In genomic region chr16:4477966-4478365, GRCh38 we compare ENCODE assay signal across 8 cellular contexts. TPM values are rescaled to one million over a fixed set of nuclear protein-coding genes. Genes with fewer than 3 reads are reported as not detected.
DNase-seq lines count a peak whose midpoint lies in the region; ATAC-seq and TF ChIP-seq lines count a peak whose summit lies in the region.

No MANE protein-coding gene starts in this region.

- H3K9me2 ChIP-seq in PC-3 (replicated peaks; ENCODE audit: low read length), result no peaks in the 10 kb centered on the region

- H3K27me3 ChIP-seq in PC-3 (ENCODE audit: low read length) (no peaks in the 10 kb centered on the region), endodermal cell (ENCODE audit: control insufficient read depth, insufficient read depth, low read length, poor library complexity, severe bottlenecking) (no peaks in the 10 kb centered on the region)

- H3F3A ChIP-seq in PC-3 (ENCODE audit: low read length, unreplicated experiment), result no peaks in the 10 kb centered on the region

- H3K4me2 ChIP-seq in PC-3 (ENCODE audit: low read length), result peak overlapping the region; percentile 87

- H3K79me2 ChIP-seq in PC-3 (ENCODE audit: low read length), result peaks cover 79% of the 10 kb centered on the region

- ATAC-seq in activated T-cell treated with anti-CD3 and anti-CD28 coated beads, Interleukin-2, amount 50 U/mL, for 4 hours, result no peak
- ATAC-seq in PC-3 (no peak), left cardiac atrium (no peak), GM21528 (IDR thresholded peaks at IDR 0.05; ENCODE audit: low FRiP score, unreplicated experiment) (no peak)
- ATAC-seq in stimulated activated memory B cell treated with anti-CD40 and anti-IgM and Interleukin-4, amounts not matched to agents 10 μg/mL and 1 μg/mL and 100 μg/mL, for 72 hours, result no peak

- H3K9ac ChIP-seq in PC-3 (ENCODE audit: low read length) (peak overlapping the region; percentile 79; the same call in 1 of the 2 replicates), endodermal cell (ENCODE audit: extremely low read depth, low read length, poor library complexity, severe bottlenecking) (no peak overlapping the region)

- peaks cover 26% of the 10 kb centered on the region for H3K4me1 ChIP-seq in PC-3 (ENCODE audit: insufficient read depth, low read length)
- no peaks in the 10 kb centered on the region for H3K4me1 ChIP-seq in endodermal cell (ENCODE audit: control insufficient read depth, insufficient read depth, low read length)

- intact Hi-C loops in PC-3 (cut with micrococcal nuclease), result no loop called here
- intact Hi-C loops in left cardiac atrium (cut with DNase I), result no loop called here

- H3K9me3 Mint-ChIP-seq in activated T-cell treated with anti-CD3 and anti-CD28 coated beads, Interleukin-2, amount 50 U/mL, for 4 hours, result no peaks in the 10 kb centered on the region
- H3K9me3 Mint-ChIP-seq in endodermal cell, result peaks cover 12% of the 10 kb centered on the region
- no peaks in the 10 kb centered on the region for H3K9me3 Mint-ChIP-seq in stimulated activated memory B cell treated with anti-CD40 and anti-IgM and Interleukin-4, amounts not matched to agents 10 μg/mL and 1 μg/mL and 100 μg/mL, for 72 hours

- peak overlapping the region; percentile 90 for H3K4me3 Mint-ChIP-seq in activated T-cell treated with anti-CD3 and anti-CD28 coated beads, Interleukin-2, amount 50 U/mL, for 4 hours
- peak overlapping the region; percentile 67 for H3K4me3 Mint-ChIP-seq in endodermal cell
- H3K4me3 Mint-ChIP-seq in stimulated activated memory B cell treated with anti-CD40 and anti-IgM and Interleukin-4, amounts not matched to agents 10 μg/mL and 1 μg/mL and 100 μg/mL, for 72 hours, result no peak overlapping the region

- BruUV-seq in PC-3 (replicated peaks; lab: Mats Ljungman, UMichigan), result no TSS peak

- POLR2A ChIA-PET in PC-3 (lab: Charles Lee; ENCODE audit: unreplicated experiment), result no interaction called here

- H3K9me3 ChIP-seq in PC-3 (ENCODE audit: low read length), result no peaks in the 10 kb centered on the region
- H3K9me3 ChIP-seq in endodermal cell (ENCODE audit: control insufficient read depth, low read length), result peaks cover 7% of the 10 kb centered on the region

- no peaks in the 10 kb centered on the region for H4K20me1 ChIP-seq in PC-3 (ENCODE audit: low read length)

- no peak overlapping the region for H2AFZ ChIP-seq in PC-3 (ENCODE audit: low read length)

- no peak overlapping the region for H3K27ac Mint-ChIP-seq in endodermal cell
- H3K27ac Mint-ChIP-seq in stimulated activated memory B cell treated with anti-CD40 and anti-IgM and Interleukin-4, amounts not matched to agents 10 μg/mL and 1 μg/mL and 100 μg/mL, for 72 hours, result peak overlapping the region; percentile 75

- H3K36me3 Mint-ChIP-seq in activated T-cell treated with anti-CD3 and anti-CD28 coated beads, Interleukin-2, amount 50 U/mL, for 4 hours (ENCODE audit: insufficient read depth), result peaks cover 8% of the 10 kb centered on the region
- H3K36me3 Mint-ChIP-seq in endodermal cell (ENCODE audit: low read depth), result peaks cover 8% of the 10 kb centered on the region
- H3K36me3 Mint-ChIP-seq in stimulated activated memory B cell treated with anti-CD40 and anti-IgM and Interleukin-4, amounts not matched to agents 10 μg/mL and 1 μg/mL and 100 μg/mL, for 72 hours, result peaks cover 6% of the 10 kb centered on the region

- no peak overlapping the region for H3K27ac ChIP-seq in PC-3 (ENCODE audit: low read length)
- H3K27ac ChIP-seq in endodermal cell (ENCODE audit: low read depth, low read length), result no peak overlapping the region

- DNase-seq in activated T-cell treated with anti-CD3 and anti-CD28 coated beads, Interleukin-2, amount 50 U/mL, for 4 hours, result no peak
- DNase-seq in activated T-cell treated with anti-CD3 and anti-CD28 coated beads, Interleukin-2, amount 50 U/mL, for 48 hours, result no peak
- DNase-seq in PC-3 (peak; percentile 46), endodermal cell (peak; percentile 66), NCI-H2107 (lab: John Stamatoyannopoulos, UW) (no peak), left cardiac atrium (no peak)

- H3K36me3 ChIP-seq in PC-3 (ENCODE audit: low read depth, low read length), result no peaks in the 10 kb centered on the region
- no peaks in the 10 kb centered on the region for H3K36me3 ChIP-seq in endodermal cell (ENCODE audit: control insufficient read depth, insufficient read depth, low read length)

- WGBS in endodermal cell (ENCODE audit: insufficient coverage in 1 of 2, insufficient read length in 1 of 2), 2 experiments, result 77 to 83% methylated on average over 1 to 2 of the region's 2 CpGs

- H3K4me3 ChIP-seq in PC-3 (ENCODE audit: low read length), result peak overlapping the region; percentile 93
- no peak overlapping the region for H3K4me3 ChIP-seq in endodermal cell (ENCODE audit: low read length)

- TF ChIP-seq CTCF in PC-3 (conservative IDR thresholded peaks at IDR 0.05; ENCODE audit: low read depth, low read length), result 0 out of 2 replicates have a peak, but pooled peaks have one; percentile 22
- TF ChIP-seq CTCF in endodermal cell (conservative IDR thresholded peaks at IDR 0.05), result peak; percentile 62

- H3K27me3 Mint-ChIP-seq in activated T-cell treated with anti-CD3 and anti-CD28 coated beads, Interleukin-2, amount 50 U/mL, for 4 hours (ENCODE audit: low read depth), result no peaks in the 10 kb centered on the region
- peaks cover 6% of the 10 kb centered on the region for H3K27me3 Mint-ChIP-seq in endodermal cell (ENCODE audit: insufficient read depth)
- H3K27me3 Mint-ChIP-seq in stimulated activated memory B cell treated with anti-CD40 and anti-IgM and Interleukin-4, amounts not matched to agents 10 μg/mL and 1 μg/mL and 100 μg/mL, for 72 hours, result no peaks in the 10 kb centered on the region

- CTCF ChIA-PET in PC-3 (lab: Charles Lee), result interaction anchor here (0.9 kb wide), 1 partner anchor 12 kb away, joined by 3 read pairs; no protein-coding TSS in a partner anchor

- H3K4me1 Mint-ChIP-seq in activated T-cell treated with anti-CD3 and anti-CD28 coated beads, Interleukin-2, amount 50 U/mL, for 4 hours (ENCODE audit: low read depth), result peaks cover 47% of the 10 kb centered on the region
- H3K4me1 Mint-ChIP-seq in endodermal cell, result peaks cover 11% of the 10 kb centered on the region
- H3K4me1 Mint-ChIP-seq in stimulated activated memory B cell treated with anti-CD40 and anti-IgM and Interleukin-4, amounts not matched to agents 10 μg/mL and 1 μg/mL and 100 μg/mL, for 72 hours, result peaks cover 45% of the 10 kb centered on the region

RNA-seq across cellular contexts. Expression of gene HMOX2, which starts 1.8 kb away (rescaled TPM):
- total RNA-seq in activated T-cell treated with anti-CD3 and anti-CD28 coated beads, Interleukin-2, amount 50 U/mL, for 4 hours, result 10 to 100 TPM; 79.9 to 85.3 (median 83.1) TPM
- 86.9 and 88.1 TPM in 2 replicates for total RNA-seq in PC-3 (2014; rRNA removed)
- total RNA-seq in endodermal cell, result 10 to 100 TPM; 26.3 to 27.7 TPM
- polyA plus RNA-seq in endodermal cell (2013, experiment 1 of 2), result 19.0 TPM
- 18.3 TPM for polyA plus RNA-seq in endodermal cell (2013, experiment 2 of 2)
- 10 to 100 TPM; 65.3 to 92.0 TPM for total RNA-seq in left cardiac atrium

RNA-seq across cellular contexts. Expression of gene NMRAL1, which starts 3.5 kb away (rescaled TPM):
- 10 to 100 TPM; 29.6 to 45.2 (median 41.5) TPM for total RNA-seq in activated T-cell treated with anti-CD3 and anti-CD28 coated beads, Interleukin-2, amount 50 U/mL, for 4 hours
- total RNA-seq in PC-3 (2014; rRNA removed) (92.6 and 119 TPM in 2 replicates), endodermal cell (10 to 100 TPM; 56.9 to 75.2 TPM), left cardiac atrium (10 to 100 TPM; 16.8 to 17.2 TPM)
- 20.8 TPM for polyA plus RNA-seq in endodermal cell (2013, experiment 1 of 2)
- 22.4 TPM for polyA plus RNA-seq in endodermal cell (2013, experiment 2 of 2)

RNA-seq across cellular contexts. Expression of gene DNAJA3, which starts 52.3 kb away (rescaled TPM):
- total RNA-seq in activated T-cell treated with anti-CD3 and anti-CD28 coated beads, Interleukin-2, amount 50 U/mL, for 4 hours, result 100 to 1,000 TPM; 108 to 124 (median 123) TPM
- total RNA-seq in PC-3 (2014; rRNA removed), result 123 and 158 TPM in 2 replicates
- 10 to 100 TPM; 37.4 to 38.5 TPM for total RNA-seq in endodermal cell
- polyA plus RNA-seq in endodermal cell (2013, experiment 1 of 2), result 33.2 TPM
- polyA plus RNA-seq in endodermal cell (2013, experiment 2 of 2), result 35.2 TPM
- total RNA-seq in left cardiac atrium, result 10 to 100 TPM; 44.6 to 48.3 TPM

Comparison
In these comparisons a context has a peak if more than half of its experiments do, and no peak if none do; other contexts are left out.
1. DNase-seq: peak in PC-3 (single experiment) and endodermal cell (single experiment); none in activated T-cell treated with anti-CD3 and anti-CD28 coated beads, Interleukin-2, amount 50 U/mL, for 4 hours (single experiment), activated T-cell treated with anti-CD3 and anti-CD28 coated beads, Interleukin-2, amount 50 U/mL, for 48 hours (0 of 2), NCI-H2107 (single experiment) and left cardiac atrium (single experiment).